Comparison of ENCODE assay signal across 18 cellular contexts in genomic region chr16:47310792-47311211, GRCh38.
DNase-seq lines count a peak whose midpoint lies in the region; ATAC-seq, FAIRE-seq and TF ChIP-seq lines count a peak whose summit lies in the region.
"Had no signal": no experiment of that assay in that cellular context is flagged by ENCODE, and none has a peak within 500 bp of the region (broad histone marks: within the 10 kb centered on the region; RNA-seq: fewer than 3 reads in every experiment).

No MANE protein-coding gene starts in this region.

- H3K9me3 ChIP-seq in IMR-90 (ENCODE audit: control insufficient read depth, insufficient read depth, low read length) = no peaks in the 10 kb centered on the region
- H3K9me3 ChIP-seq: body of pancreas, SK-N-SH had no signal

- H2BK5ac ChIP-seq in IMR-90 (ENCODE audit: low read depth, low read length, poor library complexity, severe bottlenecking) = peak overlapping the region; percentile 95

- no peak for TF ChIP-seq CTCF in IMR-90 (conservative IDR thresholded peaks at IDR 0.05; ENCODE audit: low read depth, low read length)
- TF ChIP-seq CTCF in D721Med (IDR thresholded peaks at IDR 0.05; ENCODE audit: insufficient read depth, missing control alignments) = no peak

- H3K23ac ChIP-seq in IMR-90 (ENCODE audit: low read depth, low read length) = peak overlapping the region; percentile 51; the same call in 1 of the 2 replicates

- no peak overlapping the region for H4K5ac ChIP-seq in IMR-90 (ENCODE audit: low read depth, low read length)

- ATAC-seq in GM18870 (IDR thresholded peaks at IDR 0.05; ENCODE audit: unreplicated experiment) (peak; percentile 60), HG02759 (IDR thresholded peaks at IDR 0.05; ENCODE audit: unreplicated experiment) (peak; percentile 77), IMR-90 (ENCODE audit: low read depth) (no peak)
- ATAC-seq: body of pancreas; stimulated activated naive CD8-positive, alpha-beta T cell treated with anti-CD3 and anti-CD28 coated beads, Interleukin-15, Interleukin-2, amounts not matched to agents 100 U/mL and 50 U/mL, for 24 hours had no signal

- no peak overlapping the region for H2AK9ac ChIP-seq in IMR-90 (replicated peaks; ENCODE audit: low read depth, low read length, poor library complexity)

- H3K9me1 ChIP-seq in IMR-90 (ENCODE audit: insufficient read depth, low read length) = no peaks in the 10 kb centered on the region

- H4K20me1 ChIP-seq in IMR-90 (ENCODE audit: insufficient read depth, low read length) = no peaks in the 10 kb centered on the region

- peaks cover 4% of the 10 kb centered on the region; the same call in 1 of the 2 replicates for H3K4me1 ChIP-seq in IMR-90 (ENCODE audit: control insufficient read depth, insufficient read depth, low read length)
- H3K4me1 ChIP-seq: body of pancreas had no signal

- no peak overlapping the region for H4K8ac ChIP-seq in IMR-90 (ENCODE audit: low read depth in 2 of 2, low read length in 2 of 2)

- intact Hi-C loops in IMR-90 (cut with micrococcal nuclease) = loop anchor here (5.0 kb wide), 1 partner anchor 169 kb away; the partner anchor contains the start of gene NETO2

- no peak overlapping the region for H3K4me3 ChIP-seq in IMR-90 (ENCODE audit: insufficient read depth, low read depth, low read length)
- H3K4me3 ChIP-seq: body of pancreas had no signal

- no peak overlapping the region for H2AK5ac ChIP-seq in IMR-90 (ENCODE audit: low read depth, low read length)

- no peak overlapping the region; the same call in 1 of the 2 replicates for H4K91ac ChIP-seq in IMR-90 (ENCODE audit: insufficient read depth, low read depth, low read length)

- no peak for TF ChIP-seq RAD21 in IMR-90 (IDR thresholded peaks at IDR 0.05; ENCODE audit: low read length)

- no peak overlapping the region for H3K4me2 ChIP-seq in IMR-90 (ENCODE audit: low read depth, low read length)
- H3K4me2 ChIP-seq: SK-N-SH had no signal

- in situ Hi-C loops in IMR-90 (cut with MboI; ENCODE audit: low sequenced_read_pairs) = no loop called here

- no peaks in the 10 kb centered on the region for H3K36me3 ChIP-seq in IMR-90 (ENCODE audit: control insufficient read depth, insufficient read depth, low read length)

- peak overlapping the region; percentile 45; the same call in 1 of the 2 replicates for H3K18ac ChIP-seq in IMR-90 (ENCODE audit: low read depth, low read length)

- H3K56ac ChIP-seq in IMR-90 (ENCODE audit: extremely low read depth, insufficient read depth, low read length) = no peak overlapping the region

- H3K14ac ChIP-seq in IMR-90 (replicated peaks; ENCODE audit: low read depth, low read length) = no peak overlapping the region; the same call in 1 of the 2 replicates

- CTCF ChIA-PET in IMR-90 (lab: Yijun Ruan, JAX) = interaction anchor here (0.7 kb wide), 1 partner anchor 153 kb away, joined by 4 read pairs; no protein-coding TSS in a partner anchor

- H2AFZ ChIP-seq in IMR-90 (replicated peaks; ENCODE audit: low read length, poor library complexity) = no peak overlapping the region

- no peak overlapping the region; the same call in 1 of the 2 replicates for H3K27ac ChIP-seq in IMR-90 (ENCODE audit: insufficient read depth, low read length)
- H3K27ac ChIP-seq: body of pancreas, VCaP had no signal

- DNase-seq in IMR-90 (no peak), myocyte (ENCODE audit: low read depth) (peak; percentile 19), D721Med (ENCODE audit: insufficient read length, low spot score) (no peak), NCI-H774 (lab: John Stamatoyannopoulos, UW) (no peak), DMS53 (lab: John Stamatoyannopoulos, UW) (no peak)
- no peak for DNase-seq in activated CD4-positive, CD25-positive, alpha-beta regulatory T cell treated with anti-CD3 and anti-CD28 coated beads, Interleukin-2, amount 50 U/mL, for 72 hours
- DNase-seq: activated naive CD4-positive, alpha-beta T cell treated with Interleukin-2 at 50 U/mL for 16 hours; body of pancreas; C1 segment of cervical spinal cord; DMS79; dorsolateral prefrontal cortex; NCI-H1048; NCI-H2227 treated with DMSO at 0.1 percent for 48 hours; SK-N-SH; stimulated activated naive CD8-positive, alpha-beta T cell treated with anti-CD3 and anti-CD28 coated beads, Interleukin-15, Interleukin-2, amounts not matched to agents 100 U/mL and 50 U/mL, for 24 hours had no signal

- dilution Hi-C loops in IMR-90 (cut with HindIII; ENCODE audit: low sequenced_read_pairs, unreplicated experiment) = no loop called here

- no peak overlapping the region for H3K4ac ChIP-seq in IMR-90 (ENCODE audit: low read depth, low read length)

- no peak overlapping the region for H3K9ac ChIP-seq in IMR-90 (ENCODE audit: low read depth, low read length)
- H3K9ac ChIP-seq: SK-N-SH had no signal

- no TSS peak for BruUV-seq in IMR-90 (replicated peaks; lab: Mats Ljungman, UMichigan)

- no peak overlapping the region for H2BK120ac ChIP-seq in IMR-90 (ENCODE audit: low read depth, low read length)

- no peak for TF ChIP-seq POLR2A in IMR-90 (IDR thresholded peaks at IDR 0.05; ENCODE audit: low read depth, low read length)

- H2BK15ac ChIP-seq in IMR-90 (ENCODE audit: low read depth, low read length) = 0 out of 3 replicates have a peak overlapping the region, but pooled peaks have one; percentile 74

- peak overlapping the region; percentile 42; the same call in 1 of the 2 replicates for H2BK20ac ChIP-seq in IMR-90 (ENCODE audit: low read depth, low read length)

- peaks cover 0 to 3% of the 10 kb centered on the region in 2 experiments; a peak in 1 of 4 replicates for H3K79me1 ChIP-seq in IMR-90 (ENCODE audit: low read depth in 1 of 2, low read length in 2 of 2)

- FAIRE-seq in D721Med (lab: Jason Lieb, UNC) = no peak

- no peaks in the 10 kb centered on the region for H3K27me3 ChIP-seq in IMR-90 (ENCODE audit: control insufficient read depth, insufficient read depth, low read length)
- H3K27me3 ChIP-seq: body of pancreas, dorsolateral prefrontal cortex had no signal

- POLR2A ChIA-PET in IMR-90 (lab: Charles Lee; ENCODE audit: unreplicated experiment) = no interaction called here

- no CpG with 5 or more reads among the region's 1 CpG for WGBS in IMR-90 (ENCODE audit: extremely low coverage in 2 of 2, insufficient read length in 1 of 2), 2 experiments

TF ChIP-seq in IMR-90, 13 proteins besides CTCF, POLR2A, EP300 and RAD21:
- TF ChIP-seq ELK1 (IDR thresholded peaks at IDR 0.05; ENCODE audit: borderline replicate concordance, low read depth, low read length) (no peak), NFE2L2 (IDR thresholded peaks at IDR 0.05; ENCODE audit: low read depth, low read length) (no peak), BHLHE40 (IDR thresholded peaks at IDR 0.05; ENCODE audit: low read depth, low read length) (no peak), RCOR1 (IDR thresholded peaks at IDR 0.05; ENCODE audit: insufficient replicate concordance, low read length) (no peak), MXI1 (IDR thresholded peaks at IDR 0.05; ENCODE audit: borderline replicate concordance, low read depth, low read length) (no peak), RFX5 (IDR thresholded peaks at IDR 0.05; ENCODE audit: low read depth, low read length) (no peak), CHD1 (IDR thresholded peaks at IDR 0.05; ENCODE audit: low read depth, low read length) (no peak), CEBPB (IDR thresholded peaks at IDR 0.05; ENCODE audit: low read depth, low read length) (no peak), SMC3 (IDR thresholded peaks at IDR 0.05; ENCODE audit: low read depth, low read length) (no peak), FOS (IDR thresholded peaks at IDR 0.05; ENCODE audit: low read depth, low read length) (no peak), MAZ (IDR thresholded peaks at IDR 0.05; ENCODE audit: borderline replicate concordance, low read depth, low read length) (no peak)
- TF ChIP-seq, protein P1, sequence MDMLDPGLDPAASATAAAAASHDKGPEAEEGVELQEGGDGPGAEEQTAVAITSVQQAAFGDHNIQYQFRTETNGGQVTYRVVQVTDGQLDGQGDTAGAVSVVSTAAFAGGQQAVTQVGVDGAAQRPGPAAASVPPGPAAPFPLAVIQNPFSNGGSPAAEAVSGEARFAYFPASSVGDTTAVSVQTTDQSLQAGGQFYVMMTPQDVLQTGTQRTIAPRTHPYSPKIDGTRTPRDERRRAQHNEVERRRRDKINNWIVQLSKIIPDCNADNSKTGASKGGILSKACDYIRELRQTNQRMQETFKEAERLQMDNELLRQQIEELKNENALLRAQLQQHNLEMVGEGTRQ (IDR thresholded peaks at IDR 0.05; ENCODE audit: low read depth, low read length) = no peak
TF ChIP-seq in IMR-90: peak in this region for 0.
